ENCODE assay signal across 1 cellular context in genomic region chr7:37657798-37658197, GRCh38.
TF ChIP-seq lines count a peak whose summit lies in the region.

No MANE protein-coding gene starts in this region.

TF ChIP-seq in H1, 55 proteins besides CTCF, POLR2A, EP300 and RAD21 (continued from another document):
- TF ChIP-seq ATF2 (IDR thresholded peaks at IDR 0.05; ENCODE audit: low read length): no peak
- no peak for TF ChIP-seq PHF8 (conservative IDR thresholded peaks at IDR 0.05; ENCODE audit: low read depth, low read length)
- TF ChIP-seq MAFK (IDR thresholded peaks at IDR 0.05; ENCODE audit: low read depth, low read length): no peak
- no peak for TF ChIP-seq CREB1 (IDR thresholded peaks at IDR 0.05)
- TF ChIP-seq CEBPB (IDR thresholded peaks at IDR 0.05; ENCODE audit: low read depth, low read length): no peak
- no peak for TF ChIP-seq SUZ12 (IDR thresholded peaks at IDR 0.05; ENCODE audit: low read length)
- no peak for TF ChIP-seq TAF1 (IDR thresholded peaks at IDR 0.05; ENCODE audit: low read depth, low read length)
- TF ChIP-seq BCL11A (IDR thresholded peaks at IDR 0.05; ENCODE audit: low read depth in 2 of 2, low read length in 2 of 2): no peak
- no peak for TF ChIP-seq TEAD4 (IDR thresholded peaks at IDR 0.05; ENCODE audit: low read depth, low read length)
- no peak for TF ChIP-seq SAP30 (IDR thresholded peaks at IDR 0.05; ENCODE audit: insufficient read depth, insufficient replicate concordance, low read length)
- no peak for TF ChIP-seq ASH2L (IDR thresholded peaks at IDR 0.05; ENCODE audit: low read length)
- no peak for TF ChIP-seq CHD2 (IDR thresholded peaks at IDR 0.05; ENCODE audit: low read length)
- TF ChIP-seq GTF2F1 (IDR thresholded peaks at IDR 0.05; ENCODE audit: borderline replicate concordance, low read depth, low read length): no peak
- no peak for TF ChIP-seq YY1 (IDR thresholded peaks at IDR 0.05; ENCODE audit: low read depth, low read length)
- no peak for TF ChIP-seq RXRA (IDR thresholded peaks at IDR 0.05; ENCODE audit: insufficient read depth, low read depth, low read length)
